1 cellular context compared by ENCODE assay signal in the genomic region with DNA sequence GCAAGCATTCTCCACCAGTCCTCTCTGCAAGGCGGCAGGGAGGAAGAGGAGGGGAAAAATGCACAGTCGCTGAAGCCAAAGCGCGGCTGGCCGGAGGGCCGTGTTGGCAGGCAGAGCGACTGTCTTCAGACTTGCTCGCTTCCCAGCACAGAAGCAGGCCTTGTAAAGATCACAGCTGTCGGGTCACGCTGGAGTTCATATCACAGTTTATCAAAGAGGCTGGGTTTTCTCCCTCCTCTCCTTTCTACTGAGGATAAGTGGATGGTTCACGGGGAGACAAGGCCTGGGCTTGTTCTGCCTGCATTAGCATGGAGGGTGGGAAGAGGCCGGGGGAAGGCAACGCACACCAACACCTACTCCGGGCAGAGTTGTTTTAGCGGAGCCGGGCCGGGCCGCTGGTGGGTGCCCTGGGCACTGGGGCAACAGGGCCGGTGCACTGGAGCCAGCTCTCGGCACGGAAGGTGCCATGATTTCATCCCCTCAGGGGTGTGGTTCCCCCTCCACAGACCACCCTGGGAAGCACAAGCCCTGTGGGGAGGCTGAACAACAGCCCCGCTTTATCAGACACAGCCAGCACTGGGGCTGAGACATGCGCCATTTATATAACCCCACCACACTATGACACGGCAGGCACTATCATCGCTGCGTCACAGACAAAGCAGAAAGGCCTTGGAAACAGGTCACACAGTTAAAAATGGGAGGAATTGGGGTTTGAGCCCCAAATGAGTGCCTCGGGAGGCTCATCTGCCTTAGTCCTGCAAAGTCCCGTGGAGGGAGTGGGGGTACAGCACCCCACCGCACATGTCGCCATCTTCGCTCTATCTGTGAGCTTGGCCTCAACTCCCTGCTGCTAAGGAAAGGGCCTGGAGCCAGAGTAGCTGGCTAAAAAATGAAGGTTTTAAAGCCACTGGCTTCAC.
TF ChIP-seq lines count a peak whose summit lies in the region.

No MANE protein-coding gene starts in this region.

TF ChIP-seq in HepG2, 621 proteins besides CTCF, POLR2A, EP300 and RAD21 (continued from another document and continues in another):
- TF ChIP-seq, protein P1, sequence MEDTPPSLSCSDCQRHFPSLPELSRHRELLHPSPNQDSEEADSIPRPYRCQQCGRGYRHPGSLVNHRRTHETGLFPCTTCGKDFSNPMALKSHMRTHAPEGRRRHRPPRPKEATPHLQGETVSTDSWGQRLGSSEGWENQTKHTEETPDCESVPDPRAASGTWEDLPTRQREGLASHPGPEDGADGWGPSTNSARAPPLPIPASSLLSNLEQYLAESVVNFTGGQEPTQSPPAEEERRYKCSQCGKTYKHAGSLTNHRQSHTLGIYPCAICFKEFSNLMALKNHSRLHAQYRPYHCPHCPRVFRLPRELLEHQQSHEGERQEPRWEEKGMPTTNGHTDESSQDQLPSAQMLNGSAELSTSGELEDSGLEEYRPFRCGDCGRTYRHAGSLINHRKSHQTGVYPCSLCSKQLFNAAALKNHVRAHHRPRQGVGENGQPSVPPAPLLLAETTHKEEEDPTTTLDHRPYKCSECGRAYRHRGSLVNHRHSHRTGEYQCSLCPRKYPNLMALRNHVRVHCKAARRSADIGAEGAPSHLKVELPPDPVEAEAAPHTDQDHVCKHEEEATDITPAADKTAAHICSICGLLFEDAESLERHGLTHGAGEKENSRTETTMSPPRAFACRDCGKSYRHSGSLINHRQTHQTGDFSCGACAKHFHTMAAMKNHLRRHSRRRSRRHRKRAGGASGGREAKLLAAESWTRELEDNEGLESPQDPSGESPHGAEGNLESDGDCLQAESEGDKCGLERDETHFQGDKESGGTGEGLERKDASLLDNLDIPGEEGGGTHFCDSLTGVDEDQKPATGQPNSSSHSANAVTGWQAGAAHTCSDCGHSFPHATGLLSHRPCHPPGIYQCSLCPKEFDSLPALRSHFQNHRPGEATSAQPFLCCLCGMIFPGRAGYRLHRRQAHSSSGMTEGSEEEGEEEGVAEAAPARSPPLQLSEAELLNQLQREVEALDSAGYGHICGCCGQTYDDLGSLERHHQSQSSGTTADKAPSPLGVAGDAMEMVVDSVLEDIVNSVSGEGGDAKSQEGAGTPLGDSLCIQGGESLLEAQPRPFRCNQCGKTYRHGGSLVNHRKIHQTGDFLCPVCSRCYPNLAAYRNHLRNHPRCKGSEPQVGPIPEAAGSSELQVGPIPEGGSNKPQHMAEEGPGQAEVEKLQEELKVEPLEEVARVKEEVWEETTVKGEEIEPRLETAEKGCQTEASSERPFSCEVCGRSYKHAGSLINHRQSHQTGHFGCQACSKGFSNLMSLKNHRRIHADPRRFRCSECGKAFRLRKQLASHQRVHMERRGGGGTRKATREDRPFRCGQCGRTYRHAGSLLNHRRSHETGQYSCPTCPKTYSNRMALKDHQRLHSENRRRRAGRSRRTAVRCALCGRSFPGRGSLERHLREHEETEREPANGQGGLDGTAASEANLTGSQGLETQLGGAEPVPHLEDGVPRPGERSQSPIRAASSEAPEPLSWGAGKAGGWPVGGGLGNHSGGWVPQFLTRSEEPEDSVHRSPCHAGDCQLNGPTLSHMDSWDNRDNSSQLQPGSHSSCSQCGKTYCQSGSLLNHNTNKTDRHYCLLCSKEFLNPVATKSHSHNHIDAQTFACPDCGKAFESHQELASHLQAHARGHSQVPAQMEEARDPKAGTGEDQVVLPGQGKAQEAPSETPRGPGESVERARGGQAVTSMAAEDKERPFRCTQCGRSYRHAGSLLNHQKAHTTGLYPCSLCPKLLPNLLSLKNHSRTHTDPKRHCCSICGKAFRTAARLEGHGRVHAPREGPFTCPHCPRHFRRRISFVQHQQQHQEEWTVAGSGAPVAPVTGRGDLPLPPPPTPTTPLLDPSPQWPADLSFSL (CRISPR knock-in tag; IDR thresholded peaks at IDR 0.05), result no peak
- TF ChIP-seq DMTF1 (CRISPR knock-in tag; IDR thresholded peaks at IDR 0.05) (no peak), HIVEP1 (CRISPR knock-in tag; IDR thresholded peaks at IDR 0.05) (peak; percentile 58; the same call in 1 of the 2 replicates), HOXA3 (CRISPR knock-in tag; IDR thresholded peaks at IDR 0.05) (no peak; the same call in 1 of the 2 replicates), NCOA5 (CRISPR knock-in tag; IDR thresholded peaks at IDR 0.05) (no peak), NONO (IDR thresholded peaks at IDR 0.05) (no peak), NONO (CRISPR knock-in tag; conservative IDR thresholded peaks at IDR 0.05) (no peak), NAIF1 (CRISPR knock-in tag; IDR thresholded peaks at IDR 0.05; ENCODE audit: borderline replicate concordance) (no peak), RBFOX2 (IDR thresholded peaks at IDR 0.05; ENCODE audit: low read depth, low read length) (peak; percentile 83), ZBTB37 (CRISPR knock-in tag; IDR thresholded peaks at IDR 0.05) (peak; percentile 73; the same call in 1 of the 2 replicates), ZNF24 (IDR thresholded peaks at IDR 0.05) (no peak), ZFP37 (CRISPR knock-in tag; IDR thresholded peaks at IDR 0.05; ENCODE audit: borderline replicate concordance) (no peak), ZNF263 (CRISPR knock-in tag; IDR thresholded peaks at IDR 0.05) (no peak), ZNF614 (CRISPR knock-in tag; IDR thresholded peaks at IDR 0.05; ENCODE audit: borderline replicate concordance) (no peak), SAFB2 (CRISPR knock-in tag; IDR thresholded peaks at IDR 0.05; ENCODE audit: borderline replicate concordance, low read depth) (no peak), NCOR1 (IDR thresholded peaks at IDR 0.05; ENCODE audit: borderline replicate concordance, low read length) (no peak), SRSF9 (IDR thresholded peaks at IDR 0.05; ENCODE audit: borderline replicate concordance, insufficient read depth, low read depth, low read length, poor library complexity, severe bottlenecking) (no peak), SP1 (IDR thresholded peaks at IDR 0.05) (no peak), SP1 (CRISPR knock-in tag; IDR thresholded peaks at IDR 0.05) (no peak), ZBTB8A (CRISPR knock-in tag; IDR thresholded peaks at IDR 0.05; ENCODE audit: borderline replicate concordance, low read depth) (no peak), ELF4 (CRISPR knock-in tag; IDR thresholded peaks at IDR 0.05; ENCODE audit: borderline replicate concordance) (no peak), ZSCAN20 (CRISPR knock-in tag; IDR thresholded peaks at IDR 0.05; ENCODE audit: borderline replicate concordance) (no peak), POLR2G (IDR thresholded peaks at IDR 0.05; ENCODE audit: low read depth, low read length) (no peak; the same call in 1 of the 2 replicates), RBM39 (IDR thresholded peaks at IDR 0.05; ENCODE audit: low read depth, low read length, poor library complexity, severe bottlenecking) (no peak), ZNF572 (CRISPR knock-in tag; IDR thresholded peaks at IDR 0.05) (no peak; the same call in none of the 2 replicates), CBX2 (IDR thresholded peaks at IDR 0.05; ENCODE audit: low read depth, low read length) (no peak), CBX2 (CRISPR knock-in tag; IDR thresholded peaks at IDR 0.05; ENCODE audit: low read depth) (no peak), ADNP (CRISPR knock-in tag; IDR thresholded peaks at IDR 0.05) (no peak), ZC3H13 (CRISPR knock-in tag; IDR thresholded peaks at IDR 0.05) (no peak; the same call in none of the 2 replicates), ZFP36 (IDR thresholded peaks at IDR 0.05; ENCODE audit: borderline replicate concordance, low read depth, low read length, partially characterized antibody) (no peak), ZGPAT (CRISPR knock-in tag; IDR thresholded peaks at IDR 0.05) (no peak), ZBTB39 (CRISPR knock-in tag; IDR thresholded peaks at IDR 0.05) (no peak), ELF1 (CRISPR knock-in tag; IDR thresholded peaks at IDR 0.05) (no peak), SCMH1 (CRISPR knock-in tag; IDR thresholded peaks at IDR 0.05; ENCODE audit: borderline replicate concordance) (no peak), HNRNPLL (IDR thresholded peaks at IDR 0.05; ENCODE audit: low read depth, low read length, poor library complexity, severe bottlenecking) (no peak), KAT7 (CRISPR knock-in tag; IDR thresholded peaks at IDR 0.05; ENCODE audit: borderline replicate concordance) (no peak), CHD2 (IDR thresholded peaks at IDR 0.05; ENCODE audit: low read depth, low read length) (no peak), SOX5 (CRISPR knock-in tag; IDR thresholded peaks at IDR 0.05; ENCODE audit: borderline replicate concordance) (no peak), ZNF607 (CRISPR knock-in tag; IDR thresholded peaks at IDR 0.05; ENCODE audit: borderline replicate concordance) (no peak), SALL2 (CRISPR knock-in tag; IDR thresholded peaks at IDR 0.05) (peak; percentile 59; the same call in 1 of the 2 replicates), ZNF713 (CRISPR knock-in tag; IDR thresholded peaks at IDR 0.05) (no peak), ERF (CRISPR knock-in tag; IDR thresholded peaks at IDR 0.05) (no peak), ZNF749 (CRISPR knock-in tag; IDR thresholded peaks at IDR 0.05; ENCODE audit: borderline replicate concordance) (peak; percentile 93; the same call in 1 of the 2 replicates), GATAD2A (CRISPR knock-in tag; IDR thresholded peaks at IDR 0.05) (no peak), ZFAT (CRISPR knock-in tag; conservative IDR thresholded peaks at IDR 0.05) (no peak), IRF2 (CRISPR knock-in tag; IDR thresholded peaks at IDR 0.05) (no peak), ZNF451 (CRISPR knock-in tag; IDR thresholded peaks at IDR 0.05) (no peak), ZSCAN21 (CRISPR knock-in tag; IDR thresholded peaks at IDR 0.05; ENCODE audit: borderline replicate concordance) (0 out of 2 replicates have a peak, but pooled peaks have one; percentile 33), ZNF253 (CRISPR knock-in tag; IDR thresholded peaks at IDR 0.05; ENCODE audit: borderline replicate concordance) (peak; percentile 93; the same call in 1 of the 2 replicates), DMAP1 (CRISPR knock-in tag; IDR thresholded peaks at IDR 0.05) (no peak), ZNF143 (CRISPR knock-in tag; IDR thresholded peaks at IDR 0.05) (no peak)
- TF ChIP-seq, protein P2, sequence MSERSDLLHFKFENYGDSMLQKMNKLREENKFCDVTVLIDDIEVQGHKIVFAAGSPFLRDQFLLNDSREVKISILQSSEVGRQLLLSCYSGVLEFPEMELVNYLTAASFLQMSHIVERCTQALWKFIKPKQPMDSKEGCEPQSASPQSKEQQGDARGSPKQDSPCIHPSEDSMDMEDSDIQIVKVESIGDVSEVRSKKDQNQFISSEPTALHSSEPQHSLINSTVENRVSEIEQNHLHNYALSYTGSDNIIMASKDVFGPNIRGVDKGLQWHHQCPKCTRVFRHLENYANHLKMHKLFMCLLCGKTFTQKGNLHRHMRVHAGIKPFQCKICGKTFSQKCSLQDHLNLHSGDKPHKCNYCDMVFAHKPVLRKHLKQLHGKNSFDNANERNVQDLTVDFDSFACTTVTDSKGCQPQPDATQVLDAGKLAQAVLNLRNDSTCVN (CRISPR knock-in tag; IDR thresholded peaks at IDR 0.05; ENCODE audit: borderline replicate concordance), result no peak
- TF ChIP-seq, protein P3, sequence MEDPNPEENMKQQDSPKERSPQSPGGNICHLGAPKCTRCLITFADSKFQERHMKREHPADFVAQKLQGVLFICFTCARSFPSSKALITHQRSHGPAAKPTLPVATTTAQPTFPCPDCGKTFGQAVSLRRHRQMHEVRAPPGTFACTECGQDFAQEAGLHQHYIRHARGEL (CRISPR knock-in tag; IDR thresholded peaks at IDR 0.05), result peak; percentile 77; the same call in 1 of the 2 replicates
